ENCODE assay signal across 1 cellular context in the genomic region with DNA sequence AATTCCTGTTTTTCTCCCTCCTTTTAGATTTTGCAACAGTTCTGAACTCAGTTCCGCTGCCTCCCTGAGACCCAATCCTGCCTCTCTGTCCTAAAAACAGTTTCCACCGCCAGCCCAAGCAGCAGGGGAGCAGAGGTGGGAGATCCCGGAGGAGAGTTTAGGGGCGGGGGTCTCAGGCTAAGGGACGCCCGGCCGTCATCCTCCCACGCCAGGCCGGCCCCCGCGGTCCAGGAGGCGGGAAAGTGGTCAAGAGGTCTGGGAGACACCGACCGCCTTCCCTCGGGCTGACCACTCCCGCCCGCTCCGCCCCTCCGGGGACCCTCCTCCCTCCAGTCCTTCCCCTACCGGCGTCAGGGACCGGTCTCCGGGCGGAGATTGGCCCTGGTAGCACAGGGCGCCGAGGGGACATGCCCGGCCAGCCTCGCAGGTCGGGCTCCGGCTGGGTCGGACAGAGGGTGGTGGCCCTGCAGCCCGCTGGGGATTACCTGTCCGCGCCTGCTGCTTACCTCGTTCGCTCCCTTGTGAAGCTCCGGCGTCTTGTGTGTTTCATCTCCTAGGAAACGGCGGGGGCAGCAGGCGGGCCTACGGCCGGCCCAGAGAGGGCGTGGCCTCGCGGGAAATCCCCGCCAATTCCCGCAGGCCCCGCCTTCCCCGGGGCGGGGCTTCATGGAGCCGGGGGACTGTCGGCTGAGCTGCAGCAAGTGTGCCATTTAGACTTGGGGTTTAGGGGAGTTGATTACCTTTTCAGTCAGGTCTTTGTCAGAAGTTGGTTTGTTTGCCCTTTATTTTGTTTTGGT.
A peak's percentile ranks its signal among the peaks of the same experiment; 100 is the strongest.
TF ChIP-seq lines count a peak whose summit lies in the region.

A gene with protein sequence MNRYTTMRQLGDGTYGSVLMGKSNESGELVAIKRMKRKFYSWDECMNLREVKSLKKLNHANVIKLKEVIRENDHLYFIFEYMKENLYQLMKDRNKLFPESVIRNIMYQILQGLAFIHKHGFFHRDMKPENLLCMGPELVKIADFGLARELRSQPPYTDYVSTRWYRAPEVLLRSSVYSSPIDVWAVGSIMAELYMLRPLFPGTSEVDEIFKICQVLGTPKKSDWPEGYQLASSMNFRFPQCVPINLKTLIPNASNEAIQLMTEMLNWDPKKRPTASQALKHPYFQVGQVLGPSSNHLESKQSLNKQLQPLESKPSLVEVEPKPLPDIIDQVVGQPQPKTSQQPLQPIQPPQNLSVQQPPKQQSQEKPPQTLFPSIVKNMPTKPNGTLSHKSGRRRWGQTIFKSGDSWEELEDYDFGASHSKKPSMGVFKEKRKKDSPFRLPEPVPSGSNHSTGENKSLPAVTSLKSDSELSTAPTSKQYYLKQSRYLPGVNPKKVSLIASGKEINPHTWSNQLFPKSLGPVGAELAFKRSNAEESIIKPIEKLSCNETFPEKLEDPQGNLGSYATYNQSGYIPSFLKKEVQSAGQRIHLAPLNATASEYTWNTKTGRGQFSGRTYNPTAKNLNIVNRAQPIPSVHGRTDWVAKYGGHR (minus strand): TSS at position 543 of the 797 bp plus-strand sequence. CDS start 7,891 bp downstream, outside the sequence.

TF ChIP-seq in K562, 482 proteins besides CTCF, POLR2A, EP300 and RAD21 (continued from another document and continues in another):
- TF ChIP-seq FOXP4 (CRISPR knock-in tag; IDR thresholded peaks at IDR 0.05; ENCODE audit: borderline replicate concordance): 0 out of 2 replicates have a peak, but pooled peaks have one; percentile 20
- no peak for TF ChIP-seq ZNF133 (CRISPR knock-in tag; IDR thresholded peaks at IDR 0.05)
- TF ChIP-seq PRPF4 (IDR thresholded peaks at IDR 0.05; ENCODE audit: insufficient read depth, low read depth, low read length, poor library complexity, severe bottlenecking): no peak
- no peak for TF ChIP-seq RBM17 (IDR thresholded peaks at IDR 0.05; ENCODE audit: borderline replicate concordance, low read depth, low read length)
- TF ChIP-seq NCOA2 (IDR thresholded peaks at IDR 0.05; ENCODE audit: partially characterized antibody in 2 of 2): no peak
- TF ChIP-seq POLR3G (IDR thresholded peaks at IDR 0.05; ENCODE audit: extremely low read depth, insufficient read length, insufficient replicate concordance): no peak
- TF ChIP-seq NR2F6 (CRISPR knock-in tag; IDR thresholded peaks at IDR 0.05): no peak
- peak; percentile 69 for TF ChIP-seq MYC (IDR thresholded peaks at IDR 0.05; ENCODE audit: low read depth, low read length)
- no peak for TF ChIP-seq MYC (CRISPR knock-in tag; IDR thresholded peaks at IDR 0.05; ENCODE audit: borderline replicate concordance, low read depth)
- TF ChIP-seq ZBTB43 (CRISPR knock-in tag; IDR thresholded peaks at IDR 0.05): no peak
- peak; percentile 24 for TF ChIP-seq E2F3 (CRISPR knock-in tag; IDR thresholded peaks at IDR 0.05)
- no peak for TF ChIP-seq TCF3 (CRISPR knock-in tag; IDR thresholded peaks at IDR 0.05)
- no peak for TF ChIP-seq DLX4 (CRISPR knock-in tag; IDR thresholded peaks at IDR 0.05)
- peak; percentile 77 to 86 for TF ChIP-seq MAZ (CRISPR knock-in tag; conservative IDR thresholded peaks at IDR 0.05 in 1 of 2, IDR thresholded peaks at IDR 0.05 in 1 of 2)
- no peak for TF ChIP-seq BRF1 (IDR thresholded peaks at IDR 0.05; ENCODE audit: borderline replicate concordance, extremely low read depth, insufficient read length)
- no peak for TF ChIP-seq MED1 (CRISPR knock-in tag; IDR thresholded peaks at IDR 0.05; ENCODE audit: borderline replicate concordance)
- no peak for TF ChIP-seq MLLT1 (IDR thresholded peaks at IDR 0.05)
- TF ChIP-seq, protein P1, sequence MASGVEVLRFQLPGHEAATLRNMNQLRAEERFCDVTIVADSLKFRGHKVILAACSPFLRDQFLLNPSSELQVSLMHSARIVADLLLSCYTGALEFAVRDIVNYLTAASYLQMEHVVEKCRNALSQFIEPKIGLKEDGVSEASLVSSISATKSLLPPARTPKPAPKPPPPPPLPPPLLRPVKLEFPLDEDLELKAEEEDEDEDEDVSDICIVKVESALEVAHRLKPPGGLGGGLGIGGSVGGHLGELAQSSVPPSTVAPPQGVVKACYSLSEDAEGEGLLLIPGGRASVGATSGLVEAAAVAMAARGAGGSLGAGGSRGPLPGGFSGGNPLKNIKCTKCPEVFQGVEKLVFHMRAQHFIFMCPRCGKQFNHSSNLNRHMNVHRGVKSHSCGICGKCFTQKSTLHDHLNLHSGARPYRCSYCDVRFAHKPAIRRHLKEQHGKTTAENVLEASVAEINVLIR (CRISPR knock-in tag; IDR thresholded peaks at IDR 0.05): no peak
- no peak for TF ChIP-seq SRSF7 (optimal IDR thresholded peaks at IDR 0.05; ENCODE audit: low read depth, low read length)
- no peak for TF ChIP-seq ZNF239 (CRISPR knock-in tag; IDR thresholded peaks at IDR 0.05)
- no peak for TF ChIP-seq HNRNPH1 (optimal IDR thresholded peaks at IDR 0.05; ENCODE audit: low read depth, low read length)
- TF ChIP-seq PML (IDR thresholded peaks at IDR 0.05; ENCODE audit: low read length): peak; percentile 59; the same call in 1 of the 2 replicates
- TF ChIP-seq ZNF644 (tag; IDR thresholded peaks at IDR 0.05; ENCODE audit: low read depth): no peak
- TF ChIP-seq ZNF354B (CRISPR knock-in tag; IDR thresholded peaks at IDR 0.05): no peak
- TF ChIP-seq LCOR (CRISPR knock-in tag; IDR thresholded peaks at IDR 0.05): peak; percentile 84; the same call in 1 of the 2 replicates
- no peak for TF ChIP-seq PHB2 (IDR thresholded peaks at IDR 0.05; ENCODE audit: low read depth)
- TF ChIP-seq HDGF (IDR thresholded peaks at IDR 0.05): no peak
- TF ChIP-seq ZNF316 (IDR thresholded peaks at IDR 0.05): no peak
- TF ChIP-seq TAF9B (IDR thresholded peaks at IDR 0.05; ENCODE audit: partially characterized antibody): no peak
- no peak for TF ChIP-seq ILK (tag; IDR thresholded peaks at IDR 0.05; ENCODE audit: borderline replicate concordance, low read depth)
- TF ChIP-seq, protein P2, sequence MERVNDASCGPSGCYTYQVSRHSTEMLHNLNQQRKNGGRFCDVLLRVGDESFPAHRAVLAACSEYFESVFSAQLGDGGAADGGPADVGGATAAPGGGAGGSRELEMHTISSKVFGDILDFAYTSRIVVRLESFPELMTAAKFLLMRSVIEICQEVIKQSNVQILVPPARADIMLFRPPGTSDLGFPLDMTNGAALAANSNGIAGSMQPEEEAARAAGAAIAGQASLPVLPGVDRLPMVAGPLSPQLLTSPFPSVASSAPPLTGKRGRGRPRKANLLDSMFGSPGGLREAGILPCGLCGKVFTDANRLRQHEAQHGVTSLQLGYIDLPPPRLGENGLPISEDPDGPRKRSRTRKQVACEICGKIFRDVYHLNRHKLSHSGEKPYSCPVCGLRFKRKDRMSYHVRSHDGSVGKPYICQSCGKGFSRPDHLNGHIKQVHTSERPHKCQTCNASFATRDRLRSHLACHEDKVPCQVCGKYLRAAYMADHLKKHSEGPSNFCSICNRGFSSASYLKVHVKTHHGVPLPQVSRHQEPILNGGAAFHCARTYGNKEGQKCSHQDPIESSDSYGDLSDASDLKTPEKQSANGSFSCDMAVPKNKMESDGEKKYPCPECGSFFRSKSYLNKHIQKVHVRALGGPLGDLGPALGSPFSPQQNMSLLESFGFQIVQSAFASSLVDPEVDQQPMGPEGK (CRISPR knock-in tag; IDR thresholded peaks at IDR 0.05; ENCODE audit: borderline replicate concordance): no peak
- TF ChIP-seq, protein P3, sequence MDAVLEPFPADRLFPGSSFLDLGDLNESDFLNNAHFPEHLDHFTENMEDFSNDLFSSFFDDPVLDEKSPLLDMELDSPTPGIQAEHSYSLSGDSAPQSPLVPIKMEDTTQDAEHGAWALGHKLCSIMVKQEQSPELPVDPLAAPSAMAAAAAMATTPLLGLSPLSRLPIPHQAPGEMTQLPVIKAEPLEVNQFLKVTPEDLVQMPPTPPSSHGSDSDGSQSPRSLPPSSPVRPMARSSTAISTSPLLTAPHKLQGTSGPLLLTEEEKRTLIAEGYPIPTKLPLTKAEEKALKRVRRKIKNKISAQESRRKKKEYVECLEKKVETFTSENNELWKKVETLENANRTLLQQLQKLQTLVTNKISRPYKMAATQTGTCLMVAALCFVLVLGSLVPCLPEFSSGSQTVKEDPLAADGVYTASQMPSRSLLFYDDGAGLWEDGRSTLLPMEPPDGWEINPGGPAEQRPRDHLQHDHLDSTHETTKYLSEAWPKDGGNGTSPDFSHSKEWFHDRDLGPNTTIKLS (IDR thresholded peaks at IDR 0.05; ENCODE audit: borderline replicate concordance, low read depth): no peak; the same call in 1 of the 2 replicates
- no peak for TF ChIP-seq ZNF274 (IDR thresholded peaks at IDR 0.05; ENCODE audit: borderline replicate concordance, low read depth, low read length)
- peak; percentile 81; the same call in 1 of the 2 replicates for TF ChIP-seq GATAD2A (IDR thresholded peaks at IDR 0.05)
- TF ChIP-seq CTCFL (IDR thresholded peaks at IDR 0.05; ENCODE audit: borderline replicate concordance, insufficient read depth, low read depth, low read length, poor library complexity, severe bottlenecking): no peak
- TF ChIP-seq TAF15 (IDR thresholded peaks at IDR 0.05; ENCODE audit: low read depth, low read length): no peak
- no peak for TF ChIP-seq ZNF717 (CRISPR knock-in tag; IDR thresholded peaks at IDR 0.05)
- TF ChIP-seq, protein P4, sequence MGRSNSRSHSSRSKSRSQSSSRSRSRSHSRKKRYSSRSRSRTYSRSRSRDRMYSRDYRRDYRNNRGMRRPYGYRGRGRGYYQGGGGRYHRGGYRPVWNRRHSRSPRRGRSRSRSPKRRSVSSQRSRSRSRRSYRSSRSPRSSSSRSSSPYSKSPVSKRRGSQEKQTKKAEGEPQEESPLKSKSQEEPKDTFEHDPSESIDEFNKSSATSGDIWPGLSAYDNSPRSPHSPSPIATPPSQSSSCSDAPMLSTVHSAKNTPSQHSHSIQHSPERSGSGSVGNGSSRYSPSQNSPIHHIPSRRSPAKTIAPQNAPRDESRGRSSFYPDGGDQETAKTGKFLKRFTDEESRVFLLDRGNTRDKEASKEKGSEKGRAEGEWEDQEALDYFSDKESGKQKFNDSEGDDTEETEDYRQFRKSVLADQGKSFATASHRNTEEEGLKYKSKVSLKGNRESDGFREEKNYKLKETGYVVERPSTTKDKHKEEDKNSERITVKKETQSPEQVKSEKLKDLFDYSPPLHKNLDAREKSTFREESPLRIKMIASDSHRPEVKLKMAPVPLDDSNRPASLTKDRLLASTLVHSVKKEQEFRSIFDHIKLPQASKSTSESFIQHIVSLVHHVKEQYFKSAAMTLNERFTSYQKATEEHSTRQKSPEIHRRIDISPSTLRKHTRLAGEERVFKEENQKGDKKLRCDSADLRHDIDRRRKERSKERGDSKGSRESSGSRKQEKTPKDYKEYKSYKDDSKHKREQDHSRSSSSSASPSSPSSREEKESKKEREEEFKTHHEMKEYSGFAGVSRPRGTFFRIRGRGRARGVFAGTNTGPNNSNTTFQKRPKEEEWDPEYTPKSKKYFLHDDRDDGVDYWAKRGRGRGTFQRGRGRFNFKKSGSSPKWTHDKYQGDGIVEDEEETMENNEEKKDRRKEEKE (IDR thresholded peaks at IDR 0.05; ENCODE audit: borderline replicate concordance in 1 of 2, control insufficient read depth in 1 of 2, low read depth in 2 of 2, low read length in 1 of 2): no peak
- no peak for TF ChIP-seq SNIP1 (IDR thresholded peaks at IDR 0.05; ENCODE audit: low read depth)
- TF ChIP-seq CBFA2T3 (IDR thresholded peaks at IDR 0.05): no peak
- TF ChIP-seq FOXA3 (CRISPR knock-in tag; conservative IDR thresholded peaks at IDR 0.05 in 1 of 2, IDR thresholded peaks at IDR 0.05 in 1 of 2): 0 out of 4 replicates have a peak, but pooled peaks of 1 of the 2 experiments have one; percentile 58
